Comparison of ENCODE assay signal across 8 cellular contexts in the genomic region with DNA sequence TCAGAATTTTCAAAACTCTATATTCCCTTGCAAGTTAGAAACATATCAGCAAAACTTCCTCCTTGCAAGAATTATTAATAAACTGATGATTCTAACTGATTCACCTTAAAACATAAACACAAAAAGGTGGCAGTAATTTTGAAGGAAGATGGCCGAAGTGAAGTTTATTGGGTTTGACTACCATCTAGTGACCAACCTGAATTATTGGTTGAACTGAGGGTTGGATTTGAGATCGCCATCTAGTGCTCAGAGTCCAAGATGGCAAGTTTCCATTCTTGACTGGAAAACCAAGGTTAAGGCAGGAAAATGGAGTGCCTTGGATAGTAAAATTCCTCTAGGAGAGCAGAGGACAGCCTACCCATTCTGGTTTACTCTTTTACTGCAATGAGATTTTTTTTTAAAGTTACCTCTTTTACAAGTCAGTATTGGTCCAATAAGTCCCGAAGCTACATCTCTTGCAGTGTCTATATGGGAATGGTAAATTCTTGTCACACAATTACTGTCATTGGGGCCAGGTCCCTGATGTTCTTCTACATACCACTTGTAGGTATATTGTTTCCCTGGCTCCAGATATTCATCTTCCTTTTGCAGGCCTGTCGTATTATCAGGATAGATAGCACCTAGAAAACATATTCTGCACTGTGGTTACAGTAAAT. TPM values are rescaled to one million over a fixed set of nuclear protein-coding genes. Genes with fewer than 3 reads are reported as not detected.
A peak's percentile ranks its signal among the peaks of the same experiment; 100 is the strongest.
DNase-seq lines count a peak whose midpoint lies in the region; ATAC-seq, FAIRE-seq and TF ChIP-seq lines count a peak whose summit lies in the region.

No MANE protein-coding gene starts in this region.

- DNase-seq in BE2C (peak; percentile 44), GM12892 (ENCODE audit: insufficient read length) (no peak), NB4 (ENCODE audit: low read depth) (peak; percentile 84), RWPE2 (ENCODE audit: low spot score) (no peak), dorsolateral prefrontal cortex (peak in 2 of 10 donors; percentile 36 to 45), lung (ENCODE audit: low spot score) (peak; percentile 42), upper lobe of right lung (no peak)

- no peaks in the 10 kb centered on the region for H3K9me3 ChIP-seq in BE2C
- H3K9me3 ChIP-seq in RWPE2 (ENCODE audit: severe bottlenecking) = no peaks in the 10 kb centered on the region
- H3K9me3 ChIP-seq in lung (ENCODE audit: control insufficient read depth in 2 of 2, insufficient read depth in 1 of 2, low read length in 1 of 2) = no peaks in the 10 kb centered on the region
- no peaks in the 10 kb centered on the region for H3K9me3 ChIP-seq in upper lobe of right lung

- TF ChIP-seq CTCF in BE2C (IDR thresholded peaks at IDR 0.05; ENCODE audit: low read depth, low read length) = peak; percentile 99
- TF ChIP-seq CTCF in NB4 (IDR thresholded peaks at IDR 0.05; ENCODE audit: low read depth, low read length) = peak; percentile 89
- TF ChIP-seq CTCF in RWPE2 (IDR thresholded peaks at IDR 0.05; ENCODE audit: poor library complexity, severe bottlenecking) = peak; percentile 98
- TF ChIP-seq CTCF in dorsolateral prefrontal cortex (IDR thresholded peaks at IDR 0.05 in 54 of 56, conservative IDR thresholded peaks at IDR 0.05 in 2 of 56; ENCODE audit: low read depth in 1 of 56, partially characterized antibody in 56 of 56) = peak; percentile 87 to 100 (median 96)
- peak; percentile 99 for TF ChIP-seq CTCF in lung (IDR thresholded peaks at IDR 0.05; ENCODE audit: control extremely low read depth, extremely low read depth)
- TF ChIP-seq CTCF in upper lobe of right lung (IDR thresholded peaks at IDR 0.05) = peak; percentile 92

- peak; percentile 90 for FAIRE-seq in GM12892 (lab: Jason Lieb, UNC)

- TF ChIP-seq POLR2A in GM12892 (IDR thresholded peaks at IDR 0.05; ENCODE audit: low read depth, low read length) = no peak
- no peak for TF ChIP-seq POLR2A in NB4 (IDR thresholded peaks at IDR 0.05; ENCODE audit: extremely low read depth, insufficient read length)

- 45 to 46% methylated on average over 4 of the region's 4 CpGs for WGBS in lung, 2 donors

- no peaks in the 10 kb centered on the region for H3K27me3 ChIP-seq in BE2C
- no peaks in the 10 kb centered on the region for H3K27me3 ChIP-seq in RWPE2 (ENCODE audit: insufficient read depth, poor library complexity, severe bottlenecking)
- H3K27me3 ChIP-seq in dorsolateral prefrontal cortex = no peaks in the 10 kb centered on the region
- H3K27me3 ChIP-seq in lung (ENCODE audit: control insufficient read depth, insufficient read depth) = no peaks in the 10 kb centered on the region
- H3K27me3 ChIP-seq in upper lobe of right lung = no peaks in the 10 kb centered on the region

- H3K4me3 ChIP-seq in BE2C (ENCODE audit: low read depth, low read length) (no peak overlapping the region), NB4 (ENCODE audit: low read depth, low read length) (no peak overlapping the region), RWPE2 (ENCODE audit: severe bottlenecking) (no peak overlapping the region), dorsolateral prefrontal cortex (no peak overlapping the region), lung (no peak overlapping the region), upper lobe of right lung (no peak overlapping the region)

- no peak overlapping the region for H3K27ac ChIP-seq in RWPE2 (ENCODE audit: poor library complexity, severe bottlenecking)
- no peak overlapping the region for H3K27ac ChIP-seq in dorsolateral prefrontal cortex
- no peak overlapping the region for H3K27ac ChIP-seq in lung (ENCODE audit: low read depth in 1 of 2, low read length in 1 of 2)
- H3K27ac ChIP-seq in upper lobe of right lung = no peak overlapping the region

- ATAC-seq in HG02763 (IDR thresholded peaks at IDR 0.05; ENCODE audit: unreplicated experiment) (peak; percentile 68), RWPE2 (ENCODE audit: low read depth) (peak; percentile 59), lung (ENCODE audit: insufficient read depth, low FRiP score) (peak; percentile 70), upper lobe of right lung (peak; percentile 96)

- intact Hi-C loops in dorsolateral prefrontal cortex (cut with DNase I) (loop anchor here (1.0 to 5.0 kb wide), 4 partner anchors 146 to 318 kb away; a partner anchor contains a TSS), upper lobe of right lung (cut with DNase I) (loop anchor here (5.0 kb wide), 1 partner anchor 156 kb away; no protein-coding TSS in a partner anchor)

- H3K36me3 ChIP-seq in BE2C = no peaks in the 10 kb centered on the region
- no peaks in the 10 kb centered on the region for H3K36me3 ChIP-seq in RWPE2 (ENCODE audit: low read depth)
- H3K36me3 ChIP-seq in lung (ENCODE audit: control insufficient read depth in 2 of 2, insufficient read depth in 2 of 2, low read length in 2 of 2) = no peaks in the 10 kb centered on the region
- H3K36me3 ChIP-seq in upper lobe of right lung = no peaks in the 10 kb centered on the region

- H3K4me1 ChIP-seq in BE2C (no peaks in the 10 kb centered on the region), RWPE2 (ENCODE audit: insufficient read depth, poor library complexity, severe bottlenecking) (peaks cover 15% of the 10 kb centered on the region), lung (ENCODE audit: control insufficient read depth in 2 of 2, insufficient read depth in 2 of 2, low read length in 2 of 2) (no peaks in the 10 kb centered on the region), upper lobe of right lung (peaks cover 4% of the 10 kb centered on the region)

RNA-seq across cellular contexts. Expression of a gene that starts 51.6 kb away (rescaled TPM):
- polyA plus RNA-seq in BE2C (2012; ENCODE audit: insufficient read depth, insufficient read length, low read depth) = not detected
- polyA plus RNA-seq in GM12892 (2012; ENCODE audit: missing spikeins) = not detected
- 100 to 1,000 TPM in 3 of 120 experiments, 10 to 100 TPM in 105, 1 to 10 TPM in 12; 1.5 to 121 (median 30.7) TPM for total RNA-seq in dorsolateral prefrontal cortex
- total RNA-seq in lung = 100 to 1,000 TPM in 1 of 2 donors, 10 to 100 TPM in 1; 89.8 to 143 TPM
- polyA plus RNA-seq in lung = 10 to 100 TPM; 16.4 to 47.2 TPM
- 3.4 TPM for total RNA-seq in upper lobe of right lung

Comparison
In these comparisons a context has a peak if more than half of its experiments do, and no peak if none do; other contexts are left out.
1. DNase-seq: peak in BE2C (single experiment), NB4 (single experiment) and lung (single experiment); none in GM12892 (single experiment), RWPE2 (single experiment) and upper lobe of right lung (single experiment).
2. Peak in every context shown above with its lines, with median percentiles within 50 percentile points of each other: CTCF ChIP-seq and ATAC-seq.